ENCODE assay signal across 1 cellular context in genomic region chr14:24058260-24058950, GRCh38.
TF ChIP-seq lines count a peak whose summit lies in the region.

No MANE protein-coding gene starts in this region.

TF ChIP-seq in HepG2, 621 proteins besides CTCF, POLR2A, EP300 and RAD21 (continued from another document and continues in another):
- peak; percentile 55; the same call in 1 of the 2 replicates for TF ChIP-seq TFDP2 (CRISPR knock-in tag; IDR thresholded peaks at IDR 0.05)
- TF ChIP-seq SCMH1 (CRISPR knock-in tag; IDR thresholded peaks at IDR 0.05; ENCODE audit: borderline replicate concordance), result no peak
- no peak for TF ChIP-seq RFX3 (CRISPR knock-in tag; IDR thresholded peaks at IDR 0.05)
- TF ChIP-seq MBD4 (IDR thresholded peaks at IDR 0.05; ENCODE audit: borderline replicate concordance, low read length), result no peak
- TF ChIP-seq ZSCAN9 (CRISPR knock-in tag; IDR thresholded peaks at IDR 0.05; ENCODE audit: borderline replicate concordance), result no peak
- TF ChIP-seq ZNF83 (CRISPR knock-in tag; IDR thresholded peaks at IDR 0.05; ENCODE audit: borderline replicate concordance), result peak; percentile 46; the same call in 1 of the 2 replicates
- TF ChIP-seq ISX (CRISPR knock-in tag; conservative IDR thresholded peaks at IDR 0.05), result no peak
- TF ChIP-seq ZNF337 (CRISPR knock-in tag; IDR thresholded peaks at IDR 0.05; ENCODE audit: borderline replicate concordance, low read depth), result no peak
- no peak for TF ChIP-seq NPAS2 (CRISPR knock-in tag; IDR thresholded peaks at IDR 0.05; ENCODE audit: borderline replicate concordance)
- TF ChIP-seq MTA1 (CRISPR knock-in tag; IDR thresholded peaks at IDR 0.05; ENCODE audit: borderline replicate concordance), result 0 out of 2 replicates have a peak, but pooled peaks have one; percentile 10
- TF ChIP-seq CBX2 (IDR thresholded peaks at IDR 0.05; ENCODE audit: low read depth, low read length), result no peak
- TF ChIP-seq CBX2 (CRISPR knock-in tag; IDR thresholded peaks at IDR 0.05; ENCODE audit: low read depth), result no peak
- TF ChIP-seq TRIM24 (CRISPR knock-in tag; IDR thresholded peaks at IDR 0.05), result no peak
- TF ChIP-seq FUBP1 (CRISPR knock-in tag; IDR thresholded peaks at IDR 0.05; ENCODE audit: borderline replicate concordance), result no peak
- no peak for TF ChIP-seq SNAPC4 (CRISPR knock-in tag; IDR thresholded peaks at IDR 0.05)
- TF ChIP-seq ZNF33A (CRISPR knock-in tag; IDR thresholded peaks at IDR 0.05; ENCODE audit: borderline replicate concordance), result no peak
- no peak for TF ChIP-seq SUZ12 (IDR thresholded peaks at IDR 0.05; ENCODE audit: low read depth, low read length)
- no peak for TF ChIP-seq TCF12 (IDR thresholded peaks at IDR 0.05)
- no peak for TF ChIP-seq TCF12 (CRISPR knock-in tag; IDR thresholded peaks at IDR 0.05)
- no peak for TF ChIP-seq E2F1 (CRISPR knock-in tag; IDR thresholded peaks at IDR 0.05)
- TF ChIP-seq TGIF2 (CRISPR knock-in tag; IDR thresholded peaks at IDR 0.05), result no peak
- TF ChIP-seq ZBTB40 (IDR thresholded peaks at IDR 0.05), result no peak
- no peak for TF ChIP-seq ZBTB40 (CRISPR knock-in tag; IDR thresholded peaks at IDR 0.05)
- TF ChIP-seq FOXO1 (CRISPR knock-in tag; IDR thresholded peaks at IDR 0.05), result peak; percentile 60
- TF ChIP-seq HOXA9 (CRISPR knock-in tag; IDR thresholded peaks at IDR 0.05; ENCODE audit: borderline replicate concordance), result no peak
- TF ChIP-seq MAFG (CRISPR knock-in tag; IDR thresholded peaks at IDR 0.05), result no peak
- no peak for TF ChIP-seq ZNF3 (CRISPR knock-in tag; IDR thresholded peaks at IDR 0.05)
- no peak for TF ChIP-seq TAF15 (IDR thresholded peaks at IDR 0.05; ENCODE audit: low read depth, low read length, poor library complexity, severe bottlenecking)
- TF ChIP-seq HBP1 (CRISPR knock-in tag; IDR thresholded peaks at IDR 0.05; ENCODE audit: low read depth), result peak; percentile 82; the same call in 1 of the 2 replicates
- TF ChIP-seq HOXA3 (CRISPR knock-in tag; IDR thresholded peaks at IDR 0.05), result no peak; the same call in 1 of the 2 replicates
- no peak for TF ChIP-seq ZNF263 (CRISPR knock-in tag; IDR thresholded peaks at IDR 0.05)
- TF ChIP-seq BCL6 (CRISPR knock-in tag; IDR thresholded peaks at IDR 0.05), result peak; percentile 59; the same call in 1 of the 2 replicates
- no peak for TF ChIP-seq PLRG1 (conservative IDR thresholded peaks at IDR 0.05)
- TF ChIP-seq DRAP1 (CRISPR knock-in tag; IDR thresholded peaks at IDR 0.05), result peak; percentile 56; the same call in 1 of the 2 replicates
- TF ChIP-seq THAP7 (CRISPR knock-in tag; IDR thresholded peaks at IDR 0.05), result 0 out of 2 replicates have a peak, but pooled peaks have one; percentile 50
- TF ChIP-seq ZBTB38 (CRISPR knock-in tag; IDR thresholded peaks at IDR 0.05), result no peak; the same call in 1 of the 2 replicates
- no peak for TF ChIP-seq U2AF2 (IDR thresholded peaks at IDR 0.05; ENCODE audit: low read depth, low read length)
- TF ChIP-seq ZNF274 (CRISPR knock-in tag; IDR thresholded peaks at IDR 0.05), result no peak
- TF ChIP-seq RARG (CRISPR knock-in tag; IDR thresholded peaks at IDR 0.05; ENCODE audit: low read depth), result no peak
- TF ChIP-seq KLF11 (CRISPR knock-in tag; IDR thresholded peaks at IDR 0.05), result no peak
- TF ChIP-seq RFXANK (CRISPR knock-in tag; IDR thresholded peaks at IDR 0.05), result no peak
- TF ChIP-seq DPF2 (CRISPR knock-in tag; IDR thresholded peaks at IDR 0.05; ENCODE audit: borderline replicate concordance, low read depth), result no peak
- TF ChIP-seq JDP2 (CRISPR knock-in tag; IDR thresholded peaks at IDR 0.05; ENCODE audit: borderline replicate concordance), result no peak
- TF ChIP-seq BRD4 (CRISPR knock-in tag; IDR thresholded peaks at IDR 0.05), result no peak
- no peak for TF ChIP-seq CREBL2 (CRISPR knock-in tag; IDR thresholded peaks at IDR 0.05; ENCODE audit: borderline replicate concordance)
